ENCODE assay signal across 29 cellular contexts in the genomic region with DNA sequence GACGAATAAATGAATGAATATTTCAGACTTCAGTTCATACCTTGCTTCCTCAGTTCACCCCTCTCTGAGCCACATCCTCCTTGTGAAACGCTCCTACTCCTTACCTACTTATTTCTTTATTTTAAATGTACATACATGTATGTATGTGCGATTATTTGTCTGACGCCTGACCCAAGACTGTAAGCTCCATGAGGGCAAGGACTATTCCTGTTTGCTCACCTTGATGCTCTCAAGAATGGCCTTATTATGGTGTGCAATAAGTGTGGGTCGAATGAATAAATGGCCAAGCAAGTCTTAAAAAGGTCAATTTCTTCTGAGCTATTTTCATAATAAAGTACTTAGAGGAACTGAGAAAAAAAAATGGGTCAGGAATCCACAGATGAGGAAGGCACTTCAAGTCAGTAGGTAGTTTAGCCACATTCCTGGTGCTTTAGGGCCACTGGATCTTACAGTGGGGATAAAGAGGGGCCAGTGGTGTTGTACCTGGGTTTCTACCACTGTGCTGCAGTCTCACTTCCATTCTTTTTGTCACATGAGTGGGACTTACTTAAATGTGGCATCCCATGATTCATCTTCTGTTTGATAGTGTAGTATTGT.
DNase-seq lines count a peak whose midpoint lies in the region; ATAC-seq, FAIRE-seq and TF ChIP-seq lines count a peak whose summit lies in the region.
"Had no signal": no experiment of that assay in that cellular context is flagged by ENCODE, and none has a peak within 500 bp of the region (broad histone marks: within the 10 kb centered on the region; RNA-seq: fewer than 3 reads in every experiment).

No MANE protein-coding gene starts in this region.

- no peak for TF ChIP-seq RAD21 in IMR-90 (IDR thresholded peaks at IDR 0.05; ENCODE audit: low read length)
- no peak for TF ChIP-seq RAD21 in GM12878 (IDR thresholded peaks at IDR 0.05; ENCODE audit: insufficient read depth, low read depth, low read length)

- H2AK5ac ChIP-seq in IMR-90 (ENCODE audit: low read depth, low read length) = peak overlapping the region; percentile 29; the same call in 1 of the 2 replicates

- no peak overlapping the region for H3K9ac ChIP-seq in IMR-90 (ENCODE audit: low read depth, low read length)
- H3K9ac ChIP-seq in GM12878 (ENCODE audit: control insufficient read depth, insufficient read depth, low read length) = no peak overlapping the region
- H3K9ac ChIP-seq: KMS-11 had no signal

- H3K4me2 ChIP-seq in IMR-90 (ENCODE audit: low read depth, low read length) = no peak overlapping the region
- H3K4me2 ChIP-seq in GM12878 (ENCODE audit: control insufficient read depth, insufficient read depth) = 0 out of 2 replicates have a peak overlapping the region, but pooled peaks have one; percentile 33
- H3K4me2 ChIP-seq: KMS-11 had no signal

- no CpG with 5 or more reads among the region's 5 CpGs for WGBS in IMR-90 (ENCODE audit: extremely low coverage in 2 of 2, insufficient read length in 1 of 2), 2 experiments
- WGBS in GM12878 (ENCODE audit: insufficient coverage, insufficient replicate concordance, low lambda C conversion rate, missing lambda C conversion rate) = 52% methylated on average over 5 of the region's 5 CpGs
- WGBS in thyroid gland, 2 donors = 84 to 85% methylated on average over 5 of the region's 5 CpGs

- no peak overlapping the region for H2AFZ ChIP-seq in IMR-90 (replicated peaks; ENCODE audit: low read length, poor library complexity)
- no peak overlapping the region; the same call in 1 of the 2 replicates for H2AFZ ChIP-seq in GM12878 (ENCODE audit: control insufficient read depth, low read depth, low read length)

- no peak overlapping the region for H3K23ac ChIP-seq in IMR-90 (ENCODE audit: low read depth, low read length)

- ATAC-seq in IMR-90 (ENCODE audit: low read depth) (no peak), GM12878 (peak; percentile 6; the same call in 2 of the 3 replicates), lower lobe of right lung (peak; percentile 30 to 40), GM21423 (IDR thresholded peaks at IDR 0.05; ENCODE audit: unreplicated experiment) (no peak)
- ATAC-seq: Panc1 had no signal

- H3K79me1 ChIP-seq in IMR-90 (ENCODE audit: low read depth in 1 of 2, low read length in 2 of 2) = no peaks in the 10 kb centered on the region

- intact Hi-C loops in IMR-90 (cut with micrococcal nuclease) (no loop called here), GM12878 (cut with micrococcal nuclease; ENCODE audit: unreplicated experiment) (no loop called here), lower lobe of right lung (cut with DNase I) (no loop called here), thyroid gland (cut with DNase I) (no loop called here)

- no peaks in the 10 kb centered on the region for H3K36me3 Mint-ChIP-seq in type B pancreatic cell
- H3K36me3 Mint-ChIP-seq: activated naive CD8-positive, alpha-beta T cell treated with anti-CD3 and anti-CD28 coated beads for 36 hours; immature natural killer cell; memory B cell had no signal

- no peak for TF ChIP-seq EP300 in GM12878 (IDR thresholded peaks at IDR 0.05; ENCODE audit: borderline replicate concordance in 1 of 2, control insufficient read depth in 1 of 2, low read depth in 2 of 2, low read length in 2 of 2)

- peak overlapping the region; percentile 26; the same call in 1 of the 2 replicates for H3K4ac ChIP-seq in IMR-90 (ENCODE audit: low read depth, low read length)

- peak overlapping the region; percentile 11; the same call in 1 of the 2 replicates for H4K5ac ChIP-seq in IMR-90 (ENCODE audit: low read depth, low read length)

- H3K4me3 ChIP-seq in IMR-90 (ENCODE audit: insufficient read depth, low read depth, low read length) = no peak overlapping the region
- H3K4me3 ChIP-seq in GM12878 = no peak overlapping the region
- H3K4me3 ChIP-seq in lower lobe of right lung = no peak overlapping the region
- H3K4me3 ChIP-seq in thyroid gland (replicated peaks in 1 of 3) = no peak overlapping the region
- H3K4me3 ChIP-seq: cardiac muscle cell, upper lobe of left lung had no signal

- H3K4me3 Mint-ChIP-seq in type B pancreatic cell = peak overlapping the region; percentile 8
- H3K4me3 Mint-ChIP-seq: activated naive CD8-positive, alpha-beta T cell treated with anti-CD3 and anti-CD28 coated beads for 36 hours; activated T-cell treated with anti-CD3 and anti-CD28 coated beads, Interleukin-2, amount 50 U/mL, for 24 hours; immature natural killer cell; memory B cell had no signal

- FAIRE-seq in GM12878 (lab: Jason Lieb, UNC) = no peak
- FAIRE-seq: colon, H54 had no signal

- H3K36me3 ChIP-seq in IMR-90 (ENCODE audit: control insufficient read depth, insufficient read depth, low read length) = no peaks in the 10 kb centered on the region
- no peaks in the 10 kb centered on the region for H3K36me3 ChIP-seq in GM12878 (ENCODE audit: control insufficient read depth in 2 of 2, insufficient read depth in 2 of 2, low read length in 1 of 2)
- H3K36me3 ChIP-seq in lower lobe of right lung = no peaks in the 10 kb centered on the region
- no peaks in the 10 kb centered on the region for H3K36me3 ChIP-seq in thyroid gland
- H3K36me3 ChIP-seq: cardiac muscle cell, upper lobe of left lung, WERI-Rb-1 had no signal

- H3K4me1 ChIP-seq in IMR-90 (ENCODE audit: control insufficient read depth, insufficient read depth, low read length) (peaks cover 12% of the 10 kb centered on the region), GM12878 (ENCODE audit: control insufficient read depth, insufficient read depth, low read length) (peaks cover 56% of the 10 kb centered on the region), lower lobe of right lung (peaks cover 14% of the 10 kb centered on the region), thyroid gland (peaks cover 5 to 29% of the 10 kb centered on the region in 2 donors)

- BruUV-seq in IMR-90 (replicated peaks; lab: Mats Ljungman, UMichigan) (no TSS peak), GM12878 (replicated peaks; lab: Mats Ljungman, UMichigan) (no TSS peak)

- peak overlapping the region; percentile 42; the same call in 1 of the 2 replicates for H3K14ac ChIP-seq in IMR-90 (replicated peaks; ENCODE audit: low read depth, low read length)

- TF ChIP-seq CTCF in IMR-90 (conservative IDR thresholded peaks at IDR 0.05; ENCODE audit: low read depth, low read length) (no peak), GM12878 (IDR thresholded peaks at IDR 0.05 in 2 of 3, conservative IDR thresholded peaks at IDR 0.05 in 1 of 3; ENCODE audit: control insufficient read depth in 2 of 3, extremely low read depth in 1 of 3, insufficient read depth in 1 of 3, low read depth in 3 of 3, low read length in 3 of 3) (no peak), lower lobe of right lung (IDR thresholded peaks at IDR 0.05) (no peak), type B pancreatic cell (conservative IDR thresholded peaks at IDR 0.05) (no peak), thyroid gland (IDR thresholded peaks at IDR 0.05) (no peak)

- H4K91ac ChIP-seq in IMR-90 (ENCODE audit: insufficient read depth, low read depth, low read length) = no peak overlapping the region

- POLR2A ChIA-PET in IMR-90 (lab: Charles Lee; ENCODE audit: unreplicated experiment) = no interaction called here
- POLR2A ChIA-PET in GM12878 (lab: Charles Lee) = interaction anchor here (1.0 to 2.3 kb wide), 2 partner anchors 13 to 72 kb away, joined by 3 to 9 read pairs; no protein-coding TSS in a partner anchor

- SMC1A ChIA-PET in GM12878 (lab: Charles Lee; ENCODE audit: uncharacterized antibody, unreplicated experiment) = interaction anchor here (0.7 to 2.8 kb wide), 6 partner anchors 12 to 75 kb away, joined by 4 to 14 read pairs (median 8); a partner anchor contains a TSS

- peaks cover 10% of the 10 kb centered on the region for H3K9me1 ChIP-seq in IMR-90 (ENCODE audit: insufficient read depth, low read length)

- no peaks in the 10 kb centered on the region for H3K79me2 ChIP-seq in GM12878 (ENCODE audit: control insufficient read depth, insufficient read depth, low read length)

- no peak overlapping the region for H2AK9ac ChIP-seq in IMR-90 (replicated peaks; ENCODE audit: low read depth, low read length, poor library complexity)

- in situ Hi-C loops in IMR-90 (cut with MboI; ENCODE audit: low sequenced_read_pairs) (no loop called here), GM12878 (cut with MboI) (no loop called here)

- dilution Hi-C loops in IMR-90 (cut with HindIII; ENCODE audit: low sequenced_read_pairs, unreplicated experiment) = no loop called here

- DNase-seq in IMR-90 (no peak), GM12878 (ENCODE audit: low read depth, low spot score) (no peak), lower lobe of right lung (no peak), type B pancreatic cell (ENCODE audit: extremely low spot score, unreplicated experiment) (no peak), HUDEP-2 (lab: John Stamatoyannopoulos, UW; ENCODE audit: unreplicated experiment in 76 of 76) (no peak), thyroid gland (no peak)
- DNase-seq: activated CD4-positive, alpha-beta T cell treated with anti-CD3 and anti-CD28 coated beads for 48 hours; activated effector memory CD4-positive, alpha-beta T cell treated with anti-CD3 and anti-CD28 coated beads, Interleukin-2, amount 50 U/mL, for 16 hours; activated naive CD8-positive, alpha-beta T cell treated with anti-CD3 and anti-CD28 coated beads for 36 hours; activated T-cell treated with anti-CD3 and anti-CD28 coated beads, Interleukin-2, amount 50 U/mL, for 24 hours; anterior cingulate cortex; C1 segment of cervical spinal cord; DMS79 treated with DMSO at 0.1 percent for 48 hours; GDM1; immature natural killer cell; NCI-H1417 treated with DMSO at 0.1 percent for 48 hours; SHP77; stimulated activated CD4-positive, alpha-beta T cell treated with anti-CD3 and anti-CD28 coated beads, Interleukin-4, amount 100 ng/mL, for 4 hours; SW 1271; upper lobe of left lung; WERI-Rb-1 had no signal

- H3K18ac ChIP-seq in IMR-90 (ENCODE audit: low read depth, low read length) = no peak overlapping the region

- H3K27me3 ChIP-seq in IMR-90 (ENCODE audit: control insufficient read depth, insufficient read depth, low read length) (no peaks in the 10 kb centered on the region), GM12878 (replicated peaks in 1 of 2; ENCODE audit: control insufficient read depth in 2 of 2, insufficient read depth in 2 of 2, low read length in 1 of 2) (no peaks in the 10 kb centered on the region), lower lobe of right lung (ENCODE audit: low read depth) (no peaks in the 10 kb centered on the region), thyroid gland (no peaks in the 10 kb centered on the region)
- H3K27me3 ChIP-seq: cardiac muscle cell, upper lobe of left lung had no signal

- TF ChIP-seq POLR2A in IMR-90 (IDR thresholded peaks at IDR 0.05; ENCODE audit: low read depth, low read length) (no peak), GM12878 (IDR thresholded peaks at IDR 0.05; ENCODE audit: low read depth, low read length) (no peak), thyroid gland (IDR thresholded peaks at IDR 0.05) (no peak)

- H3K9me3 Mint-ChIP-seq in type B pancreatic cell = peaks cover 5% of the 10 kb centered on the region
- H3K9me3 Mint-ChIP-seq: activated naive CD8-positive, alpha-beta T cell treated with anti-CD3 and anti-CD28 coated beads for 36 hours; activated T-cell treated with anti-CD3 and anti-CD28 coated beads, Interleukin-2, amount 50 U/mL, for 24 hours; immature natural killer cell had no signal

- H3K4me1 Mint-ChIP-seq in type B pancreatic cell (ENCODE audit: unreplicated experiment) = peaks cover 62% of the 10 kb centered on the region
- H3K4me1 Mint-ChIP-seq: activated naive CD8-positive, alpha-beta T cell treated with anti-CD3 and anti-CD28 coated beads for 36 hours; immature natural killer cell had no signal

- no peaks in the 10 kb centered on the region for H3K27me3 Mint-ChIP-seq in type B pancreatic cell

- H3K27ac ChIP-seq in IMR-90 (ENCODE audit: insufficient read depth, low read length) (no peak overlapping the region), GM12878 (ENCODE audit: control insufficient read depth, insufficient read depth) (peak overlapping the region; percentile 59), lower lobe of right lung (no peak overlapping the region), thyroid gland (no peak overlapping the region)
- H3K27ac ChIP-seq: KMS-11, WERI-Rb-1 had no signal

- H3K27ac Mint-ChIP-seq in type B pancreatic cell = peak overlapping the region; percentile 80
- H3K27ac Mint-ChIP-seq: activated naive CD8-positive, alpha-beta T cell treated with anti-CD3 and anti-CD28 coated beads for 36 hours; activated T-cell treated with anti-CD3 and anti-CD28 coated beads, Interleukin-2, amount 50 U/mL, for 24 hours; immature natural killer cell; memory B cell; progenitor cell of endocrine pancreas had no signal

- no peak overlapping the region for H2BK5ac ChIP-seq in IMR-90 (ENCODE audit: low read depth, low read length, poor library complexity, severe bottlenecking)

- H3K9me3 ChIP-seq in IMR-90 (ENCODE audit: control insufficient read depth, insufficient read depth, low read length) (no peaks in the 10 kb centered on the region), GM12878 (replicated peaks; ENCODE audit: control insufficient read depth, insufficient read depth, low read length) (no peaks in the 10 kb centered on the region; the same call in 2 of the 3 replicates), lower lobe of right lung (no peaks in the 10 kb centered on the region), thyroid gland (no peaks in the 10 kb centered on the region)
- H3K9me3 ChIP-seq: upper lobe of left lung had no signal

- H4K8ac ChIP-seq in IMR-90 (ENCODE audit: low read depth in 2 of 2, low read length in 2 of 2) = peak overlapping the region in 1 of 2 experiments; percentile 51; a peak in 1 of 4 replicates

- H4K20me1 ChIP-seq in IMR-90 (ENCODE audit: insufficient read depth, low read length) (no peaks in the 10 kb centered on the region), GM12878 (ENCODE audit: control insufficient read depth, insufficient read depth) (no peaks in the 10 kb centered on the region)

- H2BK15ac ChIP-seq in IMR-90 (ENCODE audit: low read depth, low read length) = peak overlapping the region; percentile 15; the same call in 1 of the 3 replicates

- RAD21 ChIA-PET in GM12878 (lab: Charles Lee; ENCODE audit: unreplicated experiment) = interaction anchor here (0.6 to 6.3 kb wide), 3 partner anchors 31 to 73 kb away, joined by 3 to 67 read pairs (median 5); a partner anchor contains a TSS

- CTCF ChIA-PET in IMR-90 (lab: Yijun Ruan, JAX) (no interaction called here), GM12878 (lab: Yijun Ruan, JAX) (interaction anchor here (1.6 to 3.8 kb wide), 2 partner anchors 12 to 76 kb away, joined by 3 to 16 read pairs; a partner anchor contains a TSS)

- peak overlapping the region; percentile 16; the same call in 1 of the 2 replicates for H2BK20ac ChIP-seq in IMR-90 (ENCODE audit: low read depth, low read length)

- H2BK120ac ChIP-seq in IMR-90 (ENCODE audit: low read depth, low read length) = no peak overlapping the region

- H3K56ac ChIP-seq in IMR-90 (ENCODE audit: extremely low read depth, insufficient read depth, low read length) = no peak overlapping the region

Comparison
In these comparisons a context has a peak if more than half of its experiments do, and no peak if none do; other contexts are left out.
1. ATAC-seq: peak in GM12878 (single experiment) and lower lobe of right lung (2 of 2); none in IMR-90 (single experiment) and GM21423 (single experiment).